Comparison of ENCODE assay signal across 14 cellular contexts in genomic region chr22:49025791-49026475, GRCh38.
"Had no signal": no experiment of that assay in that cellular context is flagged by ENCODE, and none has a peak within 500 bp of the region (broad histone marks: within the 10 kb centered on the region; RNA-seq: fewer than 3 reads in every experiment).

No MANE protein-coding gene starts in this region.

- H3K4me1 ChIP-seq: body of pancreas, colonic mucosa, suprapubic skin, transverse colon, vagina had no signal

- ATAC-seq: activated CD8-positive, alpha-beta T cell treated with anti-CD3 and anti-CD28 coated beads for 36 hours; activated T-helper 17 cell treated with anti-CD3 and anti-CD28 coated beads, Interleukin-2, amount 50 U/mL, for 72 hours; body of pancreas had no signal

- H3K27ac ChIP-seq: body of pancreas, colonic mucosa, epithelial cell of prostate, suprapubic skin, transverse colon, vagina had no signal

- DNase-seq: activated CD4-positive, alpha-beta T cell treated with anti-CD3 and anti-CD28 coated beads for 4 hours; activated naive CD4-positive, alpha-beta T cell; activated naive CD8-positive, alpha-beta T cell treated with anti-CD3 and anti-CD28 coated beads, Interleukin-2, amount 10 ng/mL, durations not matched to agents 7 days and 5 days; activated T-cell treated with anti-CD3 and anti-CD28 coated beads, Interleukin-2, amount 50 U/mL, for 1 hour; body of pancreas; central memory CD4-positive, alpha-beta T cell; colonic mucosa; foreskin fibroblast; transverse colon had no signal

- H3K27me3 ChIP-seq: body of pancreas, colonic mucosa, transverse colon, vagina had no signal

- H3K36me3 ChIP-seq: colonic mucosa, suprapubic skin, transverse colon, vagina had no signal

- H3K9me3 ChIP-seq: body of pancreas, colonic mucosa, suprapubic skin, transverse colon, vagina had no signal

- H3K4me3 ChIP-seq: body of pancreas, colonic mucosa, suprapubic skin, transverse colon, vagina had no signal
